Comparison of ENCODE assay signal across 8 cellular contexts in genomic region chr1:31183927-31184554, GRCh38. TPM values are rescaled to one million over a fixed set of nuclear protein-coding genes. Genes with fewer than 3 reads are reported as not detected.
DNase-seq lines count a peak whose midpoint lies in the region; ATAC-seq, FAIRE-seq and TF ChIP-seq lines count a peak whose summit lies in the region.

No MANE protein-coding gene starts in this region.

- H3K9me2 ChIP-seq in OCI-LY7 (ENCODE audit: insufficient read depth, low read length) = no peaks in the 10 kb centered on the region

- H3K36me3 ChIP-seq in OCI-LY7 (ENCODE audit: insufficient read depth, low read length) (no peaks in the 10 kb centered on the region), K562 (ENCODE audit: control insufficient read depth, insufficient read depth, low read length) (no peaks in the 10 kb centered on the region), liver (ENCODE audit: control insufficient read depth in 4 of 4, insufficient read depth in 3 of 4, low read depth in 1 of 4, low read length in 3 of 4) (no peaks in the 10 kb centered on the region), thoracic aorta (no peaks in the 10 kb centered on the region)

- H3K4me1 ChIP-seq in OCI-LY7 (ENCODE audit: insufficient read depth, low read length, poor library complexity, severe bottlenecking) = peaks cover 6% of the 10 kb centered on the region
- H3K4me1 ChIP-seq in K562 (replicated peaks in 1 of 2; ENCODE audit: control insufficient read depth in 2 of 2, insufficient read depth in 2 of 2, low read length in 2 of 2) = peaks cover 13 to 16% of the 10 kb centered on the region in 2 experiments; a peak in 4 of 5 replicates
- H3K4me1 ChIP-seq in liver (ENCODE audit: control insufficient read depth in 4 of 4, insufficient read depth in 4 of 4, low read length in 3 of 4) = peaks cover 0 to 9% (median 7%) of the 10 kb centered on the region in 4 donors
- H3K4me1 ChIP-seq in thoracic aorta (ENCODE audit: control insufficient read depth in 1 of 2, low read depth in 2 of 2) = peaks cover 5 to 11% of the 10 kb centered on the region in 2 donors

- TF ChIP-seq POLR2A in K562 (conservative IDR thresholded peaks at IDR 0.05) = no peak

- no peak for TF ChIP-seq EP300 in K562 (IDR thresholded peaks at IDR 0.05; ENCODE audit: low read length)

- no peaks in the 10 kb centered on the region for H4K20me1 ChIP-seq in OCI-LY7 (ENCODE audit: insufficient read depth, low read length)
- peaks cover 19% of the 10 kb centered on the region for H4K20me1 ChIP-seq in K562 (replicated peaks; ENCODE audit: control insufficient read depth, insufficient read depth, low read length)

- no peaks in the 10 kb centered on the region for H3K9me3 Mint-ChIP-seq in activated T-helper 17 cell treated with anti-CD3 and anti-CD28 coated beads, Interleukin-2, amount 50 U/mL, for 72 hours

- FAIRE-seq in K562 (lab: Jason Lieb, UNC) = peak; percentile 70

- CTCF ChIA-PET in OCI-LY7 (lab: Charles Lee; ENCODE audit: unreplicated experiment) = interaction anchor here (0.9 kb wide), 1 partner anchor 365 kb away, joined by 4 read pairs; no protein-coding TSS in a partner anchor
- CTCF ChIA-PET in K562 (lab: Yijun Ruan, JAX; ENCODE audit: low intra/inter-chr PET ratio) = interaction anchor here (0.6 to 3.0 kb wide), 8 partner anchors 13 to 605 kb away, joined by 3 to 54 read pairs (median 4); partner anchors contain the start of gene FABP3

- peak; percentile 88 for DNase-seq in DMS153 treated with DMSO at 0.1 percent for 48 hours (lab: John Stamatoyannopoulos, UW; ENCODE audit: unreplicated experiment)
- DNase-seq in HS-5 (ENCODE audit: low read depth) = peak; percentile 6
- DNase-seq in OCI-LY7 (ENCODE audit: low spot score) = peak; percentile 64
- peak; percentile 67 to 74 (median 72) for DNase-seq in K562 (ENCODE audit: extremely low read depth in 1 of 4, low spot score in 3 of 4)
- DNase-seq in thoracic aorta (ENCODE audit: low spot score) = no peak
- DNase-seq in GM19240 (ENCODE audit: insufficient read length, low spot score) = no peak

- in situ Hi-C loops in K562 (cut with MboI) = loop anchor here (5.0 to 25.0 kb wide), 2 partner anchors 243 to 378 kb away; no protein-coding TSS in a partner anchor

- H3K4me1 Mint-ChIP-seq in activated T-helper 17 cell treated with anti-CD3 and anti-CD28 coated beads, Interleukin-2, amount 50 U/mL, for 72 hours = peaks cover 4% of the 10 kb centered on the region

- POLR2A ChIA-PET in OCI-LY7 (lab: Charles Lee) (interaction anchor here (0.6 kb wide), 1 partner anchor 67 kb away, joined by 3 read pairs; no protein-coding TSS in a partner anchor), K562 (lab: Yijun Ruan, JAX) (interaction anchor here (0.9 kb wide), 1 partner anchor 15 kb away, joined by 4 read pairs; no protein-coding TSS in a partner anchor)

- H3K9ac ChIP-seq in K562 (ENCODE audit: insufficient read depth in 1 of 2, low read depth in 2 of 2, low read length in 2 of 2) (no peak overlapping the region), liver (ENCODE audit: low read depth in 1 of 2, low read length in 2 of 2) (no peak overlapping the region)

- H3K27ac ChIP-seq in OCI-LY7 (ENCODE audit: low read depth, low read length, poor library complexity, severe bottlenecking) = no peak overlapping the region
- no peak overlapping the region for H3K27ac ChIP-seq in K562 (ENCODE audit: extremely low read depth, low read depth, low read length)
- no peak overlapping the region for H3K27ac ChIP-seq in liver (ENCODE audit: low read depth in 1 of 2, low read length in 2 of 2)
- H3K27ac ChIP-seq in thoracic aorta = no peak overlapping the region

- no peak overlapping the region for H3K27ac Mint-ChIP-seq in activated T-helper 17 cell treated with anti-CD3 and anti-CD28 coated beads, Interleukin-2, amount 50 U/mL, for 72 hours

- no peaks in the 10 kb centered on the region for H3K9me3 ChIP-seq in OCI-LY7 (ENCODE audit: low read length)
- H3K9me3 ChIP-seq in K562 (replicated peaks; ENCODE audit: control insufficient read depth, insufficient read depth, low read depth, low read length) = no peaks in the 10 kb centered on the region
- no peaks in the 10 kb centered on the region for H3K9me3 ChIP-seq in liver (ENCODE audit: control insufficient read depth in 4 of 4, low read length in 3 of 4)
- no peaks in the 10 kb centered on the region for H3K9me3 ChIP-seq in thoracic aorta

- H3K27me3 Mint-ChIP-seq in activated T-helper 17 cell treated with anti-CD3 and anti-CD28 coated beads, Interleukin-2, amount 50 U/mL, for 72 hours = peaks cover 30% of the 10 kb centered on the region

- BruUV-seq in OCI-LY7 (replicated peaks; lab: Mats Ljungman, UMichigan) (no TSS peak), K562 (replicated peaks; lab: Mats Ljungman, UMichigan) (no TSS peak)

- TF ChIP-seq CTCF in OCI-LY7 (conservative IDR thresholded peaks at IDR 0.05; ENCODE audit: low read length) (peak; percentile 92), K562 (IDR thresholded peaks at IDR 0.05 in 2 of 3, conservative IDR thresholded peaks at IDR 0.05 in 1 of 3; ENCODE audit: insufficient read depth in 2 of 3, low read depth in 1 of 3, low read length in 3 of 3) (peak; percentile 87 to 96 (median 95)), liver (IDR thresholded peaks at IDR 0.05; ENCODE audit: low read depth, low read length, missing input control) (peak; percentile 80), thoracic aorta (IDR thresholded peaks at IDR 0.05) (peak; percentile 68)

- intact Hi-C loops in OCI-LY7 (cut with micrococcal nuclease; ENCODE audit: unreplicated experiment) = loop anchor here (1.0 kb wide), 3 partner anchors 151 to 365 kb away; no protein-coding TSS in a partner anchor
- intact Hi-C loops in K562 (cut with micrococcal nuclease) = loop anchor here (1.0 to 10.0 kb wide), 4 partner anchors 151 to 365 kb away; no protein-coding TSS in a partner anchor

- H3K4me2 ChIP-seq in OCI-LY7 (ENCODE audit: low read length) (no peak overlapping the region), K562 (ENCODE audit: insufficient read depth, low read length) (no peak overlapping the region)

- H3K4me3 ChIP-seq in OCI-LY7 (ENCODE audit: low read depth, low read length, poor library complexity, severe bottlenecking) = no peak overlapping the region
- H3K4me3 ChIP-seq in K562 = no peak overlapping the region
- H3K4me3 ChIP-seq in liver (ENCODE audit: low read depth in 1 of 3, low read length in 3 of 3) = no peak overlapping the region
- H3K4me3 ChIP-seq in thoracic aorta = no peak overlapping the region

- no peaks in the 10 kb centered on the region for H3K36me3 Mint-ChIP-seq in activated T-helper 17 cell treated with anti-CD3 and anti-CD28 coated beads, Interleukin-2, amount 50 U/mL, for 72 hours (ENCODE audit: low read depth)

- peaks cover 3% of the 10 kb centered on the region for H3K9me1 ChIP-seq in K562 (ENCODE audit: control insufficient read depth, insufficient read depth, low read length)

- H3K27me3 ChIP-seq in K562 (ENCODE audit: control insufficient read depth in 2 of 2, insufficient read depth in 2 of 2, low read length in 2 of 2) = peaks cover 28 to 41% of the 10 kb centered on the region in 2 experiments
- H3K27me3 ChIP-seq in liver (ENCODE audit: control insufficient read depth in 4 of 4, insufficient read depth in 4 of 4, low read length in 3 of 4) = peaks cover 0 to 8% (median 0%) of the 10 kb centered on the region in 4 donors
- peaks cover 5% of the 10 kb centered on the region for H3K27me3 ChIP-seq in thoracic aorta (replicated peaks; ENCODE audit: insufficient read depth)

- H2AFZ ChIP-seq in OCI-LY7 (ENCODE audit: low read length) (no peak overlapping the region), K562 (ENCODE audit: low read depth, low read length) (no peak overlapping the region)

- TF ChIP-seq RAD21 in K562 (CRISPR knock-in tag; conservative IDR thresholded peaks at IDR 0.05 in 1 of 2, IDR thresholded peaks at IDR 0.05 in 1 of 2) (peak; percentile 81 to 95), liver (IDR thresholded peaks at IDR 0.05) (peak; percentile 80 to 85)

- ATAC-seq in K562 (peak; percentile 33; the same call in 2 of the 3 replicates), thoracic aorta (ENCODE audit: insufficient number of reproducible peaks, low FRiP score, low read depth) (no peak)
- no peak for ATAC-seq in activated T-helper 17 cell treated with anti-CD3 and anti-CD28 coated beads, Interleukin-2, amount 50 U/mL, for 72 hours (replicated peaks)

- WGBS in K562 (ENCODE audit: insufficient coverage, low coverage, missing lambda C conversion rate) = 19% methylated on average over 6 of the region's 6 CpGs
- 42% methylated on average over 6 of the region's 6 CpGs for WGBS in liver

- no peaks in the 10 kb centered on the region for H3K79me2 ChIP-seq in OCI-LY7 (ENCODE audit: insufficient read depth, low read depth, low read length)
- H3K79me2 ChIP-seq in K562 (ENCODE audit: control insufficient read depth, insufficient read depth, low read length) = no peaks in the 10 kb centered on the region

- no peak overlapping the region for H3K4me3 Mint-ChIP-seq in activated T-helper 17 cell treated with anti-CD3 and anti-CD28 coated beads, Interleukin-2, amount 50 U/mL, for 72 hours

TF ChIP-seq in liver, 16 proteins besides CTCF, POLR2A, EP300 and RAD21 (continues in another document):
- no peak for TF ChIP-seq EGR1 (IDR thresholded peaks at IDR 0.05; ENCODE audit: low read depth in 2 of 2)

RNA-seq across cellular contexts. Expression of gene NKAIN1, which starts 55.6 kb away (rescaled TPM):
- not detected in 2 replicates for total RNA-seq in OCI-LY7 (2014; rRNA removed; shearing (Covaris generic))
- not detected in 2 replicates for total RNA-seq in OCI-LY7 (2022)
- total RNA-seq in K562 (2011; cell fraction: chromatin; rRNA removed; ENCODE audit: low replicate concordance) = 0.12 TPM in 1 of 2 replicates, not detected in the other
- 0.17 TPM in 1 of 2 replicates, not detected in the other for total RNA-seq in K562 (2011; cell fraction: nucleolus; rRNA removed)
- not detected in 2 replicates for total RNA-seq in K562 (2011; cell fraction: nucleoplasm; rRNA removed)
- 0.05 TPM in 1 of 2 replicates, not detected in the other for total RNA-seq in K562 (2014; rRNA removed)
- total RNA-seq in K562 (2014; rRNA removed; fragmentation: Illumina TruSeq; extraction: Trizol) = not detected in 2 replicates
- 0.08 TPM in 1 of 2 replicates, not detected in the other for total RNA-seq in K562 (2015; rRNA removed; fragmentation: Illumina TruSeq; extraction: Trizol)
- 0.22 TPM in 1 of 2 replicates, not detected in the other for total RNA-seq in K562 (2021)
- polyA plus RNA-seq in K562 (2011; rRNA removed) = 0.04 TPM in 2 replicates
- polyA plus RNA-seq in K562 (2011; cell fraction: cytosol; rRNA removed) = 0.04 and 0.06 TPM in 2 replicates
- polyA plus RNA-seq in K562 (2011; cell fraction: nucleus; rRNA removed) = not detected in 2 replicates
- 0.06 and 0.08 TPM in 2 replicates for polyA plus RNA-seq in K562 (2012)
- 0.07 and 0.13 TPM in 2 replicates for polyA plus RNA-seq in K562 (2014; fragmentation: Illumina TruSeq; extraction: Trizol)
- polyA plus RNA-seq in K562 (2014; fragmentation: Nextera tagmentation; extraction: Ambion mirVana) = under 1 TPM in 1 of 2 experiments, not detected in 1; 0.03 TPM
- polyA plus RNA-seq in K562 (2014; rRNA removed) = 0.04 TPM in 1 of 2 replicates, not detected in the other
- not detected in 2 replicates for polyA minus RNA-seq in K562 (2011; rRNA and poly(A)+ RNA removed)
- not detected in 2 replicates for polyA minus RNA-seq in K562 (2011; cell fraction: cytosol; rRNA and poly(A)+ RNA removed)
- polyA minus RNA-seq in K562 (2011; cell fraction: nucleus; rRNA and poly(A)+ RNA removed) = 0.13 TPM in 1 of 2 replicates, not detected in the other
- not detected for total RNA-seq in liver
- not detected for polyA plus RNA-seq in liver
- not detected for total RNA-seq in thoracic aorta
- total RNA-seq in activated T-helper 17 cell treated with anti-CD3 and anti-CD28 coated beads, Interleukin-2, amount 50 U/mL, for 72 hours = not detected

Comparison
In these comparisons a context has a peak if more than half of its experiments do, and no peak if none do; other contexts are left out.
1. DNase-seq: peak in DMS153 treated with DMSO at 0.1 percent for 48 hours (single experiment), HS-5 (single experiment), OCI-LY7 (single experiment) and K562 (4 of 4); none in thoracic aorta (single experiment) and GM19240 (single experiment).
2. Peak in every context shown above with its lines, with median percentiles within 50 percentile points of each other: CTCF ChIP-seq.